Comparison of ENCODE assay signal across 8 cellular contexts in the genomic region with DNA sequence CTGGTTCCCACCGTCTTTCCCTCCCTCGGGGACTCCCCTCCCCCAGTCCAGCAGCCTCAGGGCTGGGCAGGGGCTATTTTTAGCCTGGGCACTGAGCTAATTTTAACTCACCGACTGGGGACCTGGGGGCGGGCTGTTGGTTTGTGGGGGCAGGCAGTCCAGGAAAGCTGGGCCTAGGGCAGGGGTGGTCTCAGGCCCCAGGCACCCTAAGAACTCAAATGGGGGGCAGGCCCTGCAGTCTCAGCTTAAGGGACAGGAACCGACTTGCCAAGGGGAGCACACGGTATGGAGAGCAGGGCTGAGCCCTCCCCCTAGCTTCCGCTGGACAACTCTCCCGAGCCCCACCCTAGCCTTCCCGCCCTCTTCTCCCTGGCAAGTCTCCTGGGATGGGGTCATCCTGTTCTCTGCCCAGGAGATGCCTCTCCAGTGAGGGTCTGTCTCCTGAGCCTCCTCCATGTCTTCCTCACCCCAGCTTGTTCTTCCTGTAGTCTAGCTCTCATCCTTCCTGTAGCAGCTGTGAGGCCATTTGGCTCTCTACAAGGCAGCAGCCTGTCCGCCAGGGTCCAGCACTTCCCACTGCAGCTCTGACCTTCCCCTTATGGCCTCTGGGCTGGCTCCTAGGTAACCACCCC. TPM values are rescaled to one million over a fixed set of nuclear protein-coding genes. Genes with fewer than 3 reads are reported as not detected.
DNase-seq lines count a peak whose midpoint lies in the region; ATAC-seq and TF ChIP-seq lines count a peak whose summit lies in the region.

No MANE protein-coding gene starts in this region.

- H3K4me3 ChIP-seq in thoracic aorta (peak overlapping the region; percentile 69), MG63 (no peak overlapping the region)

- H3K27ac ChIP-seq in thoracic aorta = peak overlapping the region; percentile 72 to 100

- CTCF ChIA-PET in activated CD4-positive, alpha-beta T cell treated with anti-CD3 and anti-CD28 coated beads, Interleukin-2, amount 10 ng/mL, durations not matched to agents 7 days and 5 days (lab: Charles Lee) = interaction anchor here (1.0 to 6.6 kb wide), 6 partner anchors 8 to 104 kb away, joined by 3 to 46 read pairs (median 5); a partner anchor contains a TSS

- no peaks in the 10 kb centered on the region for H3K27me3 Mint-ChIP-seq in activated CD4-positive, alpha-beta T cell treated with anti-CD3 and anti-CD28 coated beads, Interleukin-2, amount 10 ng/mL, durations not matched to agents 7 days and 5 days
- H3K27me3 Mint-ChIP-seq in activated naive CD8-positive, alpha-beta T cell = no peaks in the 10 kb centered on the region

- H3K4me3 Mint-ChIP-seq in activated CD4-positive, alpha-beta T cell treated with anti-CD3 and anti-CD28 coated beads, Interleukin-2, amount 10 ng/mL, durations not matched to agents 7 days and 5 days = no peak overlapping the region
- H3K4me3 Mint-ChIP-seq in activated naive CD8-positive, alpha-beta T cell = peak overlapping the region; percentile 79

- H3K27me3 ChIP-seq in thoracic aorta (replicated peaks; ENCODE audit: insufficient read depth) = no peaks in the 10 kb centered on the region
- no peaks in the 10 kb centered on the region for H3K27me3 ChIP-seq in MG63

- peaks cover 14% of the 10 kb centered on the region for H3K36me3 ChIP-seq in thoracic aorta
- peaks cover 19% of the 10 kb centered on the region for H3K36me3 ChIP-seq in MG63

- TF ChIP-seq CTCF in thoracic aorta (IDR thresholded peaks at IDR 0.05) = peak; percentile 62

- peaks cover 82% of the 10 kb centered on the region for H3K4me1 Mint-ChIP-seq in activated CD4-positive, alpha-beta T cell treated with anti-CD3 and anti-CD28 coated beads, Interleukin-2, amount 10 ng/mL, durations not matched to agents 7 days and 5 days
- H3K4me1 Mint-ChIP-seq in activated naive CD8-positive, alpha-beta T cell (ENCODE audit: low read depth) = peaks cover 90% of the 10 kb centered on the region

- DNase-seq in activated CD4-positive, alpha-beta T cell treated with anti-CD3 and anti-CD28 coated beads, Interleukin-2, amount 10 ng/mL, durations not matched to agents 7 days and 5 days = no peak
- DNase-seq in activated CD4-positive, alpha-beta T cell treated with anti-CD3 and anti-CD28 coated beads for 1 hour = no peak
- peak; percentile 66 for DNase-seq in islet precursor cell
- DNase-seq in thoracic aorta (ENCODE audit: low spot score) = no peak
- DNase-seq in pons (ENCODE audit: low spot score) = no peak
- DNase-seq in MG63 = no peak

- ATAC-seq in thoracic aorta (ENCODE audit: insufficient number of reproducible peaks, low FRiP score, low read depth) (no peak), GM18858 (IDR thresholded peaks at IDR 0.05; ENCODE audit: unreplicated experiment) (no peak)

- no peaks in the 10 kb centered on the region for H3K9me3 Mint-ChIP-seq in activated CD4-positive, alpha-beta T cell treated with anti-CD3 and anti-CD28 coated beads, Interleukin-2, amount 10 ng/mL, durations not matched to agents 7 days and 5 days
- H3K9me3 Mint-ChIP-seq in activated naive CD8-positive, alpha-beta T cell (ENCODE audit: low read depth) = no peaks in the 10 kb centered on the region

- H3K9me3 ChIP-seq in thoracic aorta (no peaks in the 10 kb centered on the region), MG63 (no peaks in the 10 kb centered on the region)

- POLR2A ChIA-PET in activated CD4-positive, alpha-beta T cell treated with anti-CD3 and anti-CD28 coated beads, Interleukin-2, amount 10 ng/mL, durations not matched to agents 7 days and 5 days (lab: Charles Lee) = interaction anchor here (0.7 to 0.8 kb wide), 2 partner anchors 10 to 14 kb away, joined by 3 to 4 read pairs; a partner anchor contains a TSS

- H3K4me1 ChIP-seq in thoracic aorta (ENCODE audit: control insufficient read depth in 1 of 2, low read depth in 2 of 2) = peaks cover 75 to 100% of the 10 kb centered on the region in 2 donors

- peaks cover 33% of the 10 kb centered on the region for H3K36me3 Mint-ChIP-seq in activated CD4-positive, alpha-beta T cell treated with anti-CD3 and anti-CD28 coated beads, Interleukin-2, amount 10 ng/mL, durations not matched to agents 7 days and 5 days (ENCODE audit: low read depth)
- no peaks in the 10 kb centered on the region for H3K36me3 Mint-ChIP-seq in activated naive CD8-positive, alpha-beta T cell

- H3K27ac Mint-ChIP-seq in activated CD4-positive, alpha-beta T cell treated with anti-CD3 and anti-CD28 coated beads, Interleukin-2, amount 10 ng/mL, durations not matched to agents 7 days and 5 days = peak overlapping the region; percentile 71
- H3K27ac Mint-ChIP-seq in activated naive CD8-positive, alpha-beta T cell = peak overlapping the region; percentile 93

RNA-seq across cellular contexts. Expression of a gene that starts 10.1 kb away (rescaled TPM):
- total RNA-seq in activated CD4-positive, alpha-beta T cell treated with anti-CD3 and anti-CD28 coated beads, Interleukin-2, amount 10 ng/mL, durations not matched to agents 7 days and 5 days = 10 to 100 TPM; 34.0 to 39.4 TPM
- total RNA-seq in thoracic aorta = 100 to 1,000 TPM in 1 of 2 donors, 10 to 100 TPM in 1; 76.1 to 101 TPM
- total RNA-seq in MG63 (2014; rRNA removed; shearing (Covaris generic); ENCODE audit: low replicate concordance) = 3.4 and 11.7 TPM in 2 replicates
